ENCODE assay signal across 1 cellular context in the genomic region with DNA sequence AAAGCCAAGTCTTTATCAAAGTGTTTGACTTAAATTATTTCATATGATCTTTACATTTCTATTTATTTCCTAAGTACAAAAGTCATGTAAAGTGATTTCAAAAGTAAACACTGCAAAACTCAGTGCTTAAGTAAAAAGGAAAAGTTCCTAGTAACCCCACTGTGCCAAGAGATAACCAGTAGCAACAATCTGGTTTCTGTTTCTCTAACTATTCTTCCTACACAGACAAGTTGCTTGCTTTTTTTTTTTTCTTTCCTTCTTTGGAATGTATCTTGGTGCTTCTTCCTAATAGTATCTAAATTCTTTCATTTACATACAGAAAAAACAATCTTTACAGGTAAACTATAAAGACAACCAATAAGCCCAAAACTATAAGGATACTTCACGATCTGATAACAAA.
TF ChIP-seq lines count a peak whose summit lies in the region.

No MANE protein-coding gene starts in this region.

TF ChIP-seq in GM23338, 12 proteins besides CTCF, POLR2A, EP300 and RAD21:
- TF ChIP-seq, protein P1, sequence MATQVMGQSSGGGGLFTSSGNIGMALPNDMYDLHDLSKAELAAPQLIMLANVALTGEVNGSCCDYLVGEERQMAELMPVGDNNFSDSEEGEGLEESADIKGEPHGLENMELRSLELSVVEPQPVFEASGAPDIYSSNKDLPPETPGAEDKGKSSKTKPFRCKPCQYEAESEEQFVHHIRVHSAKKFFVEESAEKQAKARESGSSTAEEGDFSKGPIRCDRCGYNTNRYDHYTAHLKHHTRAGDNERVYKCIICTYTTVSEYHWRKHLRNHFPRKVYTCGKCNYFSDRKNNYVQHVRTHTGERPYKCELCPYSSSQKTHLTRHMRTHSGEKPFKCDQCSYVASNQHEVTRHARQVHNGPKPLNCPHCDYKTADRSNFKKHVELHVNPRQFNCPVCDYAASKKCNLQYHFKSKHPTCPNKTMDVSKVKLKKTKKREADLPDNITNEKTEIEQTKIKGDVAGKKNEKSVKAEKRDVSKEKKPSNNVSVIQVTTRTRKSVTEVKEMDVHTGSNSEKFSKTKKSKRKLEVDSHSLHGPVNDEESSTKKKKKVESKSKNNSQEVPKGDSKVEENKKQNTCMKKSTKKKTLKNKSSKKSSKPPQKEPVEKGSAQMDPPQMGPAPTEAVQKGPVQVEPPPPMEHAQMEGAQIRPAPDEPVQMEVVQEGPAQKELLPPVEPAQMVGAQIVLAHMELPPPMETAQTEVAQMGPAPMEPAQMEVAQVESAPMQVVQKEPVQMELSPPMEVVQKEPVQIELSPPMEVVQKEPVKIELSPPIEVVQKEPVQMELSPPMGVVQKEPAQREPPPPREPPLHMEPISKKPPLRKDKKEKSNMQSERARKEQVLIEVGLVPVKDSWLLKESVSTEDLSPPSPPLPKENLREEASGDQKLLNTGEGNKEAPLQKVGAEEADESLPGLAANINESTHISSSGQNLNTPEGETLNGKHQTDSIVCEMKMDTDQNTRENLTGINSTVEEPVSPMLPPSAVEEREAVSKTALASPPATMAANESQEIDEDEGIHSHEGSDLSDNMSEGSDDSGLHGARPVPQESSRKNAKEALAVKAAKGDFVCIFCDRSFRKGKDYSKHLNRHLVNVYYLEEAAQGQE (IDR thresholded peaks at IDR 0.05; ENCODE audit: unreplicated experiment): no peak
- TF ChIP-seq EZH2phosphoT487 (IDR thresholded peaks at IDR 0.05; ENCODE audit: unreplicated experiment): no peak
- no peak for TF ChIP-seq STAT1 (IDR thresholded peaks at IDR 0.05; ENCODE audit: unreplicated experiment)
- no peak for TF ChIP-seq JUNB (IDR thresholded peaks at IDR 0.05; ENCODE audit: unreplicated experiment)
- TF ChIP-seq, protein P2, sequence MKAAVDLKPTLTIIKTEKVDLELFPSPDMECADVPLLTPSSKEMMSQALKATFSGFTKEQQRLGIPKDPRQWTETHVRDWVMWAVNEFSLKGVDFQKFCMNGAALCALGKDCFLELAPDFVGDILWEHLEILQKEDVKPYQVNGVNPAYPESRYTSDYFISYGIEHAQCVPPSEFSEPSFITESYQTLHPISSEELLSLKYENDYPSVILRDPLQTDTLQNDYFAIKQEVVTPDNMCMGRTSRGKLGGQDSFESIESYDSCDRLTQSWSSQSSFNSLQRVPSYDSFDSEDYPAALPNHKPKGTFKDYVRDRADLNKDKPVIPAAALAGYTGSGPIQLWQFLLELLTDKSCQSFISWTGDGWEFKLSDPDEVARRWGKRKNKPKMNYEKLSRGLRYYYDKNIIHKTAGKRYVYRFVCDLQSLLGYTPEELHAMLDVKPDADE (IDR thresholded peaks at IDR 0.05): no peak
- no peak for TF ChIP-seq POLR2AphosphoS5 (IDR thresholded peaks at IDR 0.05; ENCODE audit: low read depth)
- TF ChIP-seq EZH2 (IDR thresholded peaks at IDR 0.05; ENCODE audit: low read depth, unreplicated experiment): no peak
- TF ChIP-seq, protein P3, sequence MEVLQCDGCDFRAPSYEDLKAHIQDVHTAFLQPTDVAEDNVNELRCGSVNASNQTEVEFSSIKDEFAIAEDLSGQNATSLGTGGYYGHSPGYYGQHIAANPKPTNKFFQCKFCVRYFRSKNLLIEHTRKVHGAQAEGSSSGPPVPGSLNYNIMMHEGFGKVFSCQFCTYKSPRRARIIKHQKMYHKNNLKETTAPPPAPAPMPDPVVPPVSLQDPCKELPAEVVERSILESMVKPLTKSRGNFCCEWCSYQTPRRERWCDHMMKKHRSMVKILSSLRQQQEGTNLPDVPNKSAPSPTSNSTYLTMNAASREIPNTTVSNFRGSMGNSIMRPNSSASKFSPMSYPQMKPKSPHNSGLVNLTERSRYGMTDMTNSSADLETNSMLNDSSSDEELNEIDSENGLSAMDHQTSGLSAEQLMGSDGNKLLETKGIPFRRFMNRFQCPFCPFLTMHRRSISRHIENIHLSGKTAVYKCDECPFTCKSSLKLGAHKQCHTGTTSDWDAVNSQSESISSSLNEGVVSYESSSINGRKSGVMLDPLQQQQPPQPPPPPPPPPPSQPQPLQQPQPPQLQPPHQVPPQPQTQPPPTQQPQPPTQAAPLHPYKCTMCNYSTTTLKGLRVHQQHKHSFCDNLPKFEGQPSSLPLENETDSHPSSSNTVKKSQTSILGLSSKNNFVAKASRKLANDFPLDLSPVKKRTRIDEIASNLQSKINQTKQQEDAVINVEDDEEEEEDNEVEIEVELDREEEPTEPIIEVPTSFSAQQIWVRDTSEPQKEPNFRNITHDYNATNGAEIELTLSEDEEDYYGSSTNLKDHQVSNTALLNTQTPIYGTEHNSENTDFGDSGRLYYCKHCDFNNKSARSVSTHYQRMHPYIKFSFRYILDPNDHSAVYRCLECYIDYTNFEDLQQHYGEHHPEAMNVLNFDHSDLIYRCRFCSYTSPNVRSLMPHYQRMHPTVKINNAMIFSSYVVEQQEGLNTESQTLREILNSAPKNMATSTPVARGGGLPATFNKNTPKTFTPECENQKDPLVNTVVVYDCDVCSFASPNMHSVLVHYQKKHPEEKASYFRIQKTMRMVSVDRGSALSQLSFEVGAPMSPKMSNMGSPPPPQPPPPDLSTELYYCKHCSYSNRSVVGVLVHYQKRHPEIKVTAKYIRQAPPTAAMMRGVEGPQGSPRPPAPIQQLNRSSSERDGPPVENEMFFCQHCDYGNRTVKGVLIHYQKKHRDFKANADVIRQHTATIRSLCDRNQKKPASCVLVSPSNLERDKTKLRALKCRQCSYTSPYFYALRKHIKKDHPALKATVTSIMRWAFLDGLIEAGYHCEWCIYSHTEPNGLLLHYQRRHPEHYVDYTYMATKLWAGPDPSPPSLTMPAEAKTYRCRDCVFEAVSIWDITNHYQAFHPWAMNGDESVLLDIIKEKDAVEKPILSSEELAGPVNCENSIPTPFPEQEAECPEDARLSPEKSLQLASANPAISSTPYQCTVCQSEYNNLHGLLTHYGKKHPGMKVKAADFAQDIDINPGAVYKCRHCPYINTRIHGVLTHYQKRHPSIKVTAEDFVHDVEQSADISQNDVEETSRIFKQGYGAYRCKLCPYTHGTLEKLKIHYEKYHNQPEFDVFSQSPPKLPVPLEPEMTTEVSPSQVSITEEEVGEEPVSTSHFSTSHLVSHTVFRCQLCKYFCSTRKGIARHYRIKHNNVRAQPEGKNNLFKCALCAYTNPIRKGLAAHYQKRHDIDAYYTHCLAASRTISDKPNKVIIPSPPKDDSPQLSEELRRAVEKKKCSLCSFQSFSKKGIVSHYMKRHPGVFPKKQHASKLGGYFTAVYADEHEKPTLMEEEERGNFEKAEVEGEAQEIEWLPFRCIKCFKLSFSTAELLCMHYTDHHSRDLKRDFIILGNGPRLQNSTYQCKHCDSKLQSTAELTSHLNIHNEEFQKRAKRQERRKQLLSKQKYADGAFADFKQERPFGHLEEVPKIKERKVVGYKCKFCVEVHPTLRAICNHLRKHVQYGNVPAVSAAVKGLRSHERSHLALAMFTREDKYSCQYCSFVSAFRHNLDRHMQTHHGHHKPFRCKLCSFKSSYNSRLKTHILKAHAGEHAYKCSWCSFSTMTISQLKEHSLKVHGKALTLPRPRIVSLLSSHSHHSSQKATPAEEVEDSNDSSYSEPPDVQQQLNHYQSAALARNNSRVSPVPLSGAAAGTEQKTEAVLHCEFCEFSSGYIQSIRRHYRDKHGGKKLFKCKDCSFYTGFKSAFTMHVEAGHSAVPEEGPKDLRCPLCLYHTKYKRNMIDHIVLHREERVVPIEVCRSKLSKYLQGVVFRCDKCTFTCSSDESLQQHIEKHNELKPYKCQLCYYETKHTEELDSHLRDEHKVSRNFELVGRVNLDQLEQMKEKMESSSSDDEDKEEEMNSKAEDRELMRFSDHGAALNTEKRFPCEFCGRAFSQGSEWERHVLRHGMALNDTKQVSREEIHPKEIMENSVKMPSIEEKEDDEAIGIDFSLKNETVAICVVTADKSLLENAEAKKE (CRISPR knock-in tag; IDR thresholded peaks at IDR 0.05): no peak
- TF ChIP-seq ZNF114 (CRISPR knock-in tag; IDR thresholded peaks at IDR 0.05): no peak
- no peak for TF ChIP-seq ZNF331 (CRISPR knock-in tag; IDR thresholded peaks at IDR 0.05; ENCODE audit: low read depth)
